Comparison of ENCODE assay signal across 7 cellular contexts in the genomic region with DNA sequence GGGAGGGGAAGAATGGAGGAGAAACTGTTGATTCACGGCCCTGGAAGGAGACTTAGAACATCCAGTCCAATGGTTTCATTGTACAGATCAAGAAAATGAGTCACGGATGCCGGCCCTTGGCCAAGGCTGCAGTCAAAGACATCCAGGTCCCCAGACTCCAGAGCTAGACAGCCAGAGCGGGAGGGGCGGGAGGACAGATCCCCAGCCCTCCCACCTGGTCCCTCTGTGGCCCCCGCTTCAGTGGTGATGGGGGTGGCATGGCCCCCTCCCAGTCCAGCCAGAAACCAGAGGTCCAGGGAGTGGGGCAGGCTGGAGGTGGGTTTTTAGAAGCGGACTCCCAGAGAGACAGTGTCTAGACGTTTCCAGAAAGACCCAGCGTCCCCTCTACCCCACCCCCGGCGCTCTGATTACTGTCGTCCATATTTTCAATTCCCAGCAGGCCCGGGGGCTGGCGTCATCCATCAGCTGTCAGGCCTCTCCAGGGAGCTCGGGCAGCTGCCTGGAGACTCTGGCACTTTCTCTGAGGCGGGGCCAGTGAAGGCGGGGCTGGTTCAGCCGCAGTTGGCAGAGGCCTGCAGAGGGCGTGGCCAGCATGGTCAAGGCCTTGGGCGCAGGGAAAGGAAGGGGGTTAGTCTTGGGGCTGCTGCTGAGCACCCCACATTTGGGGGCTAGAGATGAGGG. TPM values are rescaled to one million over a fixed set of nuclear protein-coding genes. Genes with fewer than 3 reads are reported as not detected.
A peak's percentile ranks its signal among the peaks of the same experiment; 100 is the strongest.
DNase-seq lines count a peak whose midpoint lies in the region; ATAC-seq, FAIRE-seq and TF ChIP-seq lines count a peak whose summit lies in the region.

No MANE protein-coding gene starts in this region.

- no peak for ATAC-seq in HG02938 (IDR thresholded peaks at IDR 0.05; ENCODE audit: unreplicated experiment)

- FAIRE-seq in H54 (lab: Jason Lieb, UNC) = no peak

- DNase-seq in H54 (ENCODE audit: insufficient read length, low spot score) = peak; percentile 77
- DNase-seq in NCI-H2196 (lab: John Stamatoyannopoulos, UW; ENCODE audit: unreplicated experiment) = peak; percentile 84
- DNase-seq in amniotic stem cell (lab: John Stamatoyannopoulos, UW) = peak; percentile 87
- peak; percentile 97 for DNase-seq in cardiac septum (ENCODE audit: low spot score)
- DNase-seq in pons (ENCODE audit: low spot score) = peak; percentile 94
- DNase-seq in activated CD4-positive, CD25-positive, alpha-beta regulatory T cell treated with anti-CD3 and anti-CD28 coated beads, Interleukin-2, amount 50 U/mL, for 72 hours = no peak

- intact Hi-C loops in cardiac septum (cut with DNase I) = loop anchor here (1.0 to 2.0 kb wide), 2 partner anchors 8 to 64 kb away; partner anchors contain the start of genes HSPB1 and YWHAG

- peak; percentile 51 for TF ChIP-seq POLR2A in H54 (IDR thresholded peaks at IDR 0.05; ENCODE audit: low read depth, low read length)

RNA-seq across cellular contexts. Expression of gene HSPB1, which starts 8.0 kb away (rescaled TPM):
- 2,571 TPM for total RNA-seq in cardiac septum
